In genomic region chr2:94873362-94874276, GRCh38 we compare ENCODE assay signal across 17 cellular contexts. TPM values are rescaled to one million over a fixed set of nuclear protein-coding genes. Genes with fewer than 3 reads are reported as not detected.
A peak's percentile ranks its signal among the peaks of the same experiment; 100 is the strongest.
DNase-seq lines count a peak whose midpoint lies in the region; ATAC-seq and TF ChIP-seq lines count a peak whose summit lies in the region.
"Had no signal": no experiment of that assay in that cellular context is flagged by ENCODE, and none has a peak within 500 bp of the region (broad histone marks: within the 10 kb centered on the region; RNA-seq: fewer than 3 reads in every experiment).

No MANE protein-coding gene starts in this region.

- H3K4me1 Mint-ChIP-seq in activated naive CD8-positive, alpha-beta T cell treated with anti-CD3 and anti-CD28 coated beads, Interleukin-2, amount 10 ng/mL, durations not matched to agents 7 days and 5 days, result no peaks in the 10 kb centered on the region
- H3K4me1 Mint-ChIP-seq in activated naive CD8-positive, alpha-beta T cell treated with anti-CD3 and anti-CD28 coated beads, Interleukin-2, amount 50 U/mL, for 24 hours, result no peaks in the 10 kb centered on the region
- H3K4me1 Mint-ChIP-seq: CD14-positive monocyte had no signal

- intact Hi-C loops in upper lobe of right lung (cut with DNase I), result no loop called here

- TF ChIP-seq CTCF in upper lobe of right lung (IDR thresholded peaks at IDR 0.05), result no peak

- no peak overlapping the region for H3K27ac ChIP-seq in upper lobe of right lung
- H3K27ac ChIP-seq: HL-60, left lung had no signal

- no peak for DNase-seq in activated naive CD8-positive, alpha-beta T cell treated with anti-CD3 and anti-CD28 coated beads, Interleukin-2, amount 10 ng/mL, durations not matched to agents 7 days and 5 days
- DNase-seq in activated naive CD8-positive, alpha-beta T cell treated with anti-CD3 and anti-CD28 coated beads, Interleukin-2, amount 50 U/mL, for 24 hours, result no peak
- DNase-seq in activated CD8-positive, alpha-beta memory T cell treated with anti-CD3 and anti-CD28 coated beads, Interleukin-2, amount 50 U/mL, for 48 hours, result peak; percentile 48
- DNase-seq in upper lobe of right lung (peak; percentile 55), NCI-H128 (lab: John Stamatoyannopoulos, UW; ENCODE audit: unreplicated experiment) (no peak)
- DNase-seq in stimulated activated CD4-positive, alpha-beta T cell treated with anti-CD3 and anti-CD28 coated beads, Interleukin-15, amount 100 ng/mL, for 24 hours, result no peak
- DNase-seq in stimulated activated CD4-positive, alpha-beta T cell treated with anti-CD3 and anti-CD28 coated beads, Interleukin-4, amount 100 ng/mL, for 1 hour, result no peak

- H3K27me3 ChIP-seq in upper lobe of right lung, result peaks cover 29% of the 10 kb centered on the region

- no peak overlapping the region for H3K27ac Mint-ChIP-seq in activated naive CD8-positive, alpha-beta T cell treated with anti-CD3 and anti-CD28 coated beads, Interleukin-2, amount 10 ng/mL, durations not matched to agents 7 days and 5 days
- H3K27ac Mint-ChIP-seq in activated naive CD8-positive, alpha-beta T cell treated with anti-CD3 and anti-CD28 coated beads, Interleukin-2, amount 50 U/mL, for 24 hours, result no peak overlapping the region
- H3K27ac Mint-ChIP-seq: activated naive CD4-positive, alpha-beta T cell treated with anti-CD3 and anti-CD28 coated beads, Interleukin-2, amount 50 U/mL, for 72 hours; CD14-positive monocyte had no signal

- H3K36me3 ChIP-seq in upper lobe of right lung, result no peaks in the 10 kb centered on the region
- H3K36me3 ChIP-seq: left lung had no signal

- H3K9me3 ChIP-seq in upper lobe of right lung, result no peaks in the 10 kb centered on the region
- H3K9me3 ChIP-seq: left lung had no signal

- no peaks in the 10 kb centered on the region for H3K9me3 Mint-ChIP-seq in activated naive CD8-positive, alpha-beta T cell treated with anti-CD3 and anti-CD28 coated beads, Interleukin-2, amount 10 ng/mL, durations not matched to agents 7 days and 5 days
- H3K9me3 Mint-ChIP-seq in activated naive CD8-positive, alpha-beta T cell treated with anti-CD3 and anti-CD28 coated beads, Interleukin-2, amount 50 U/mL, for 24 hours, result no peaks in the 10 kb centered on the region
- H3K9me3 Mint-ChIP-seq: activated naive CD4-positive, alpha-beta T cell treated with anti-CD3 and anti-CD28 coated beads, Interleukin-2, amount 50 U/mL, for 72 hours had no signal

- no peaks in the 10 kb centered on the region for H3K4me1 ChIP-seq in upper lobe of right lung
- H3K4me1 ChIP-seq: left lung had no signal

- ATAC-seq in activated naive CD8-positive, alpha-beta T cell treated with anti-CD3 and anti-CD28 coated beads, Interleukin-2, amount 10 ng/mL, durations not matched to agents 7 days and 5 days (ENCODE audit: low read depth), result peak; percentile 12
- ATAC-seq in activated naive CD8-positive, alpha-beta T cell treated with anti-CD3 and anti-CD28 coated beads, Interleukin-2, amount 50 U/mL, for 24 hours, result no peak
- peak; percentile 27 for ATAC-seq in HG03175 (IDR thresholded peaks at IDR 0.05; ENCODE audit: unreplicated experiment)
- no peak for ATAC-seq in upper lobe of right lung

- peaks cover 15% of the 10 kb centered on the region for H3K27me3 Mint-ChIP-seq in activated naive CD8-positive, alpha-beta T cell treated with anti-CD3 and anti-CD28 coated beads, Interleukin-2, amount 10 ng/mL, durations not matched to agents 7 days and 5 days
- H3K27me3 Mint-ChIP-seq in activated naive CD8-positive, alpha-beta T cell treated with anti-CD3 and anti-CD28 coated beads, Interleukin-2, amount 50 U/mL, for 24 hours, result peaks cover 2% of the 10 kb centered on the region

- no peak overlapping the region for H3K4me3 ChIP-seq in upper lobe of right lung
- H3K4me3 ChIP-seq: left lung had no signal

- H3K4me3 Mint-ChIP-seq in activated naive CD8-positive, alpha-beta T cell treated with anti-CD3 and anti-CD28 coated beads, Interleukin-2, amount 10 ng/mL, durations not matched to agents 7 days and 5 days, result no peak overlapping the region
- H3K4me3 Mint-ChIP-seq in activated naive CD8-positive, alpha-beta T cell treated with anti-CD3 and anti-CD28 coated beads, Interleukin-2, amount 50 U/mL, for 24 hours, result no peak overlapping the region

- H3K36me3 Mint-ChIP-seq in activated naive CD8-positive, alpha-beta T cell treated with anti-CD3 and anti-CD28 coated beads, Interleukin-2, amount 10 ng/mL, durations not matched to agents 7 days and 5 days, result no peaks in the 10 kb centered on the region
- H3K36me3 Mint-ChIP-seq in activated naive CD8-positive, alpha-beta T cell treated with anti-CD3 and anti-CD28 coated beads, Interleukin-2, amount 50 U/mL, for 24 hours (ENCODE audit: low read depth), result no peaks in the 10 kb centered on the region
- H3K36me3 Mint-ChIP-seq: activated naive CD4-positive, alpha-beta T cell treated with anti-CD3 and anti-CD28 coated beads, Interleukin-2, amount 50 U/mL, for 72 hours; CD14-positive monocyte had no signal

- POLR2A ChIA-PET in activated naive CD8-positive, alpha-beta T cell treated with anti-CD3 and anti-CD28 coated beads, Interleukin-2, amount 10 ng/mL, durations not matched to agents 7 days and 5 days (lab: Charles Lee), result no interaction called here

RNA-seq across cellular contexts. Expression of gene TEKT4, which starts 2.4 kb away (rescaled TPM):
- total RNA-seq in activated naive CD8-positive, alpha-beta T cell treated with anti-CD3 and anti-CD28 coated beads, Interleukin-2, amount 10 ng/mL, durations not matched to agents 7 days and 5 days, result not detected
- not detected for total RNA-seq in upper lobe of right lung
- total RNA-seq: A172; activated naive CD4-positive, alpha-beta T cell treated with anti-CD3 and anti-CD28 coated beads, Interleukin-2, amount 50 U/mL, for 72 hours; LHCN-M2; myocyte; posterior vena cava; subcutaneous adipose tissue had no signal

Comparison
In these comparisons a context has a peak if more than half of its experiments do, and no peak if none do; other contexts are left out.
1. ATAC-seq: peak in activated naive CD8-positive, alpha-beta T cell treated with anti-CD3 and anti-CD28 coated beads, Interleukin-2, amount 10 ng/mL, durations not matched to agents 7 days and 5 days (single experiment) and HG03175 (single experiment); none in activated naive CD8-positive, alpha-beta T cell treated with anti-CD3 and anti-CD28 coated beads, Interleukin-2, amount 50 U/mL, for 24 hours (single experiment) and upper lobe of right lung (single experiment).
2. DNase-seq: peak in activated CD8-positive, alpha-beta memory T cell treated with anti-CD3 and anti-CD28 coated beads, Interleukin-2, amount 50 U/mL, for 48 hours (single experiment) and upper lobe of right lung (single experiment); none in activated naive CD8-positive, alpha-beta T cell treated with anti-CD3 and anti-CD28 coated beads, Interleukin-2, amount 10 ng/mL, durations not matched to agents 7 days and 5 days (single experiment), activated naive CD8-positive, alpha-beta T cell treated with anti-CD3 and anti-CD28 coated beads, Interleukin-2, amount 50 U/mL, for 24 hours (single experiment), NCI-H128 (single experiment), stimulated activated CD4-positive, alpha-beta T cell treated with anti-CD3 and anti-CD28 coated beads, Interleukin-15, amount 100 ng/mL, for 24 hours (single experiment) and stimulated activated CD4-positive, alpha-beta T cell treated with anti-CD3 and anti-CD28 coated beads, Interleukin-4, amount 100 ng/mL, for 1 hour (single experiment).